In genomic region chrX:16836371-16836770, GRCh38 we compare ENCODE assay signal across 8 cellular contexts. TPM values are rescaled to one million over a fixed set of nuclear protein-coding genes. Genes with fewer than 3 reads are reported as not detected.
A peak's percentile ranks its signal among the peaks of the same experiment; 100 is the strongest.
DNase-seq lines count a peak whose midpoint lies in the region; ATAC-seq and TF ChIP-seq lines count a peak whose summit lies in the region.

No MANE protein-coding gene starts in this region.

- intact Hi-C loops in natural killer cell (cut with micrococcal nuclease) (no loop called here), vagina (cut with DNase I) (no loop called here)

- no peaks in the 10 kb centered on the region for H3K27me3 Mint-ChIP-seq in brain
- H3K27me3 Mint-ChIP-seq in natural killer cell (ENCODE audit: low read depth in 2 of 2), result no peaks in the 10 kb centered on the region

- H3K36me3 ChIP-seq in vagina, result peaks cover 0 to 48% of the 10 kb centered on the region in 2 donors

- no peaks in the 10 kb centered on the region for H3K9me3 Mint-ChIP-seq in brain
- no peaks in the 10 kb centered on the region for H3K9me3 Mint-ChIP-seq in natural killer cell

- H3K4me3 Mint-ChIP-seq in brain (no peak overlapping the region), natural killer cell (no peak overlapping the region)

- H3K27me3 ChIP-seq in vagina, result no peaks in the 10 kb centered on the region

- TF ChIP-seq CTCF in brain (conservative IDR thresholded peaks at IDR 0.05) (peak; percentile 50 to 63), natural killer cell (IDR thresholded peaks at IDR 0.05) (peak; percentile 33), vagina (IDR thresholded peaks at IDR 0.05) (no peak)

- peaks cover 37% of the 10 kb centered on the region for H3K4me1 Mint-ChIP-seq in brain
- peaks cover 8 to 9% of the 10 kb centered on the region in 2 donors for H3K4me1 Mint-ChIP-seq in natural killer cell

- H3K9me3 ChIP-seq in vagina, result no peaks in the 10 kb centered on the region

- ATAC-seq in natural killer cell, result peak; percentile 82 to 97 (median 82)
- no peak for ATAC-seq in HG03439 (IDR thresholded peaks at IDR 0.05; ENCODE audit: unreplicated experiment)

- no peak overlapping the region for H3K4me3 ChIP-seq in vagina

- DNase-seq in Daoy (ENCODE audit: low read depth) (peak; percentile 53), HT1080 (ENCODE audit: low read depth) (peak; percentile 12), natural killer cell (peak; percentile 17), NCI-H748 (lab: John Stamatoyannopoulos, UW; ENCODE audit: unreplicated experiment) (no peak), vagina (ENCODE audit: extremely low spot score in 2 of 2) (no peak)
- no peak for DNase-seq in activated CD4-positive, CD25-positive, alpha-beta regulatory T cell treated with anti-CD3 and anti-CD28 coated beads, Interleukin-2, amount 50 U/mL, for 72 hours

- H3K27ac Mint-ChIP-seq in brain (peak overlapping the region in 3 of 5 experiments; percentile 8 to 56 (median 38)), natural killer cell (peak overlapping the region in 1 of 2 donors; percentile 84)

- H3K36me3 Mint-ChIP-seq in brain (peaks cover 55% of the 10 kb centered on the region), natural killer cell (peaks cover 21% of the 10 kb centered on the region)

- no peak for TF ChIP-seq POLR2A in vagina (IDR thresholded peaks at IDR 0.05)

- H3K27ac ChIP-seq in vagina, result no peak overlapping the region

- peaks cover 6% of the 10 kb centered on the region for H3K4me1 ChIP-seq in vagina

RNA-seq across cellular contexts. Expression of gene RBBP7, which starts 33.8 kb away (rescaled TPM):
- 100 and 103 TPM in 2 replicates for total RNA-seq in Daoy (2014; rRNA removed; shearing (Covaris generic))
- 157 and 177 TPM in 2 replicates for total RNA-seq in HT1080 (2014; rRNA removed; shearing (Covaris generic))
- polyA plus RNA-seq in HT1080 (2015; cell fraction: cytosol; rRNA removed), result 150 and 159 TPM in 2 replicates
- 229 TPM in 2 replicates for polyA plus RNA-seq in HT1080 (2015; cell fraction: nucleus; rRNA removed)
- 129 TPM for polyA plus RNA-seq in brain (ENCODE audit: insufficient read depth, low read depth, low replicate concordance)
- total RNA-seq in natural killer cell (100 to 1,000 TPM; 124 to 170 (median 139) TPM), vagina (57.9 TPM)

RNA-seq across cellular contexts. Expression of gene TXLNG, which starts 50.1 kb away (rescaled TPM):
- total RNA-seq in Daoy (2014; rRNA removed; shearing (Covaris generic)), result 8.5 and 9.7 TPM in 2 replicates
- 14.1 and 15.7 TPM in 2 replicates for total RNA-seq in HT1080 (2014; rRNA removed; shearing (Covaris generic))
- 14.0 and 17.6 TPM in 2 replicates for polyA plus RNA-seq in HT1080 (2015; cell fraction: cytosol; rRNA removed)
- 27.9 and 28.7 TPM in 2 replicates for polyA plus RNA-seq in HT1080 (2015; cell fraction: nucleus; rRNA removed)
- 7.8 TPM for polyA plus RNA-seq in brain (ENCODE audit: insufficient read depth, low read depth, low replicate concordance)
- total RNA-seq in natural killer cell, result 10 to 100 TPM in 1 of 3 donors, 1 to 10 TPM in 2; 8.1 to 16.9 (median 9.9) TPM
- 15.2 TPM for total RNA-seq in vagina

Comparison
In these comparisons a context has a peak if more than half of its experiments do, and no peak if none do; other contexts are left out.
1. DNase-seq: peak in Daoy (single experiment), HT1080 (single experiment) and natural killer cell (single experiment); none in NCI-H748 (single experiment), vagina (0 of 2) and activated CD4-positive, CD25-positive, alpha-beta regulatory T cell treated with anti-CD3 and anti-CD28 coated beads, Interleukin-2, amount 50 U/mL, for 72 hours (single experiment).
2. CTCF ChIP-seq: peak in brain (2 of 2) and natural killer cell (single experiment); none in vagina (0 of 3).